ENCODE assay signal across 8 cellular contexts in genomic region chr21:8427790-8428667, GRCh38.
DNase-seq lines count a peak whose midpoint lies in the region; ATAC-seq and TF ChIP-seq lines count a peak whose summit lies in the region.
"Not testable (repeated sequence)": the region's sequence is repeated elsewhere in the genome, so short reads cannot be mapped to it uniquely, and the experiment has no call there.

No MANE protein-coding gene starts in this region.

- not testable (repeated sequence) for H3K4me1 Mint-ChIP-seq in activated B cell treated with CpG ODN at 0.5 μM for 24 hours

- not testable (repeated sequence) for H3K27me3 Mint-ChIP-seq in activated B cell treated with CpG ODN at 0.5 μM for 24 hours

- not testable (repeated sequence) for H3K4me3 Mint-ChIP-seq in activated B cell treated with CpG ODN at 0.5 μM for 24 hours

- H3K9me3 Mint-ChIP-seq in activated B cell treated with CpG ODN at 0.5 μM for 24 hours = not testable (repeated sequence)

- CTCF ChIA-PET in activated B cell treated with CpG ODN at 0.5 μM for 24 hours (lab: Charles Lee) = not testable (repeated sequence)

- DNase-seq in activated B cell treated with CpG ODN at 0.5 μM for 24 hours; heart left ventricle; sciatic nerve (ENCODE audit: low spot score): not testable (repeated sequence)

- H3K4me1 ChIP-seq in heart left ventricle = not testable (repeated sequence)

- not testable (repeated sequence) for H3K27ac ChIP-seq in heart left ventricle

- H3K36me3 Mint-ChIP-seq in activated B cell treated with CpG ODN at 0.5 μM for 24 hours (ENCODE audit: low read depth) = not testable (repeated sequence)

- TF ChIP-seq CTCF in activated B cell treated with CpG ODN at 0.5 μM for 24 hours (IDR thresholded peaks at IDR 0.05); heart left ventricle (IDR thresholded peaks at IDR 0.05): not testable (repeated sequence)

- TF ChIP-seq POLR2A in heart left ventricle (IDR thresholded peaks at IDR 0.05) = not testable (repeated sequence)

- H3K36me3 ChIP-seq in heart left ventricle = not testable (repeated sequence)

- H3K27me3 ChIP-seq in heart left ventricle = not testable (repeated sequence)

- no CpG with 5 or more reads among the region's 47 CpGs for WGBS in heart left ventricle, 4 donors

- H3K4me3 ChIP-seq in heart left ventricle = not testable (repeated sequence)

- intact Hi-C loops in activated B cell treated with CpG ODN at 0.5 μM for 24 hours (cut with micrococcal nuclease); heart left ventricle (cut with DNase I); sciatic nerve (cut with DNase I): not testable (repeated sequence)

- ATAC-seq in GM18498 (IDR thresholded peaks at IDR 0.05; ENCODE audit: unreplicated experiment) (peak; percentile 43), GM19328 (IDR thresholded peaks at IDR 0.05; ENCODE audit: unreplicated experiment) (peak; percentile 32), GM21619 (IDR thresholded peaks at IDR 0.05; ENCODE audit: unreplicated experiment) (peak; percentile 33), HG02938 (IDR thresholded peaks at IDR 0.05; ENCODE audit: unreplicated experiment) (peak; percentile 35), HG03354 (IDR thresholded peaks at IDR 0.05; ENCODE audit: poor library complexity, severe bottlenecking, unreplicated experiment) (peak; percentile 43), activated B cell treated with CpG ODN at 0.5 μM for 24 hours (ENCODE audit: low read depth) (peak; percentile 25), heart left ventricle (peak; percentile 60 to 83 (median 68)), sciatic nerve (peak; percentile 80)

- POLR2A ChIA-PET in activated B cell treated with CpG ODN at 0.5 μM for 24 hours (lab: Charles Lee) = not testable (repeated sequence)

- not testable (repeated sequence) for H3K27ac Mint-ChIP-seq in activated B cell treated with CpG ODN at 0.5 μM for 24 hours

- not testable (repeated sequence) for H3K9me3 ChIP-seq in heart left ventricle

Comparison
In these comparisons a context has a peak if more than half of its experiments do, and no peak if none do; other contexts are left out.
1. ATAC-seq: peak in every context shown above with its lines; median percentile 80 in sciatic nerve; 68 in heart left ventricle; 43 in GM18498; 43 in HG03354; 35 in HG02938; 33 in GM21619; 32 in GM19328; 25 in activated B cell treated with CpG ODN at 0.5 μM for 24 hours.